1 cellular context compared by ENCODE assay signal in genomic region chr3:9786209-9786739, GRCh38.
TF ChIP-seq lines count a peak whose summit lies in the region.

No MANE protein-coding gene starts in this region.

TF ChIP-seq in K562, 482 proteins besides CTCF, POLR2A, EP300 and RAD21 (continued from another document and continues in another):
- TF ChIP-seq PHF8 (IDR thresholded peaks at IDR 0.05; ENCODE audit: borderline replicate concordance, low read length) (no peak), ZKSCAN8 (CRISPR knock-in tag; IDR thresholded peaks at IDR 0.05) (0 out of 2 replicates have a peak, but pooled peaks have one; percentile 18), MECOM (CRISPR knock-in tag; IDR thresholded peaks at IDR 0.05) (no peak), GABPB1 (CRISPR knock-in tag; IDR thresholded peaks at IDR 0.05) (no peak), RBM15 (IDR thresholded peaks at IDR 0.05; ENCODE audit: insufficient read depth, low read length) (no peak), MTF1 (CRISPR knock-in tag; IDR thresholded peaks at IDR 0.05; ENCODE audit: borderline replicate concordance) (no peak), HEY1 (CRISPR knock-in tag; IDR thresholded peaks at IDR 0.05; ENCODE audit: borderline replicate concordance) (peak; percentile 68; the same call in 1 of the 2 replicates), DPF2 (IDR thresholded peaks at IDR 0.05) (peak; percentile 85), ZNF655 (CRISPR knock-in tag; IDR thresholded peaks at IDR 0.05) (no peak), TAF7 (tag; IDR thresholded peaks at IDR 0.05) (no peak), POLR3G (IDR thresholded peaks at IDR 0.05; ENCODE audit: extremely low read depth, insufficient read length, insufficient replicate concordance) (no peak), HIVEP1 (CRISPR knock-in tag; IDR thresholded peaks at IDR 0.05) (no peak), JUND (IDR thresholded peaks at IDR 0.05; ENCODE audit: borderline replicate concordance, low read depth, low read length) (no peak), JUND (tag; IDR thresholded peaks at IDR 0.05; ENCODE audit: borderline replicate concordance, low read depth, low read length) (no peak), HDAC6 (IDR thresholded peaks at IDR 0.05; ENCODE audit: low read depth, low read length) (no peak), ZNF384 (IDR thresholded peaks at IDR 0.05; ENCODE audit: low read depth, low read length) (no peak), XRCC3 (IDR thresholded peaks at IDR 0.05) (no peak), SAFB2 (IDR thresholded peaks at IDR 0.05; ENCODE audit: borderline replicate concordance, low read depth, low read length, severe bottlenecking) (no peak), GABPA (tag; conservative IDR thresholded peaks at IDR 0.05; ENCODE audit: low read depth) (no peak), NFYB (IDR thresholded peaks at IDR 0.05; ENCODE audit: extremely low read depth, insufficient read length) (no peak), ESRRA (IDR thresholded peaks at IDR 0.05; ENCODE audit: borderline replicate concordance, low read depth) (peak; percentile 96), ETV1 (tag; conservative IDR thresholded peaks at IDR 0.05; ENCODE audit: low read depth) (no peak), BACH1 (tag; IDR thresholded peaks at IDR 0.05) (no peak), ZNF766 (CRISPR knock-in tag; conservative IDR thresholded peaks at IDR 0.05) (no peak), ZNF57 (CRISPR knock-in tag; IDR thresholded peaks at IDR 0.05) (no peak), IFI16 (CRISPR knock-in tag; IDR thresholded peaks at IDR 0.05) (no peak), AFF4 (CRISPR knock-in tag; IDR thresholded peaks at IDR 0.05) (0 out of 2 replicates have a peak, but pooled peaks have one; percentile 61), POLR2G (IDR thresholded peaks at IDR 0.05; ENCODE audit: low read depth, low read length) (no peak), MAFK (IDR thresholded peaks at IDR 0.05; ENCODE audit: low read length) (no peak), ZNF592 (IDR thresholded peaks at IDR 0.05) (no peak), ZNF431 (CRISPR knock-in tag; IDR thresholded peaks at IDR 0.05) (no peak), GABPB2 (CRISPR knock-in tag; conservative IDR thresholded peaks at IDR 0.05) (no peak), MED1 (CRISPR knock-in tag; IDR thresholded peaks at IDR 0.05; ENCODE audit: borderline replicate concordance) (no peak), RFX1 (IDR thresholded peaks at IDR 0.05) (no peak), LCOR (CRISPR knock-in tag; IDR thresholded peaks at IDR 0.05) (peak; percentile 67; the same call in 1 of the 2 replicates), FOXJ2 (tag; IDR thresholded peaks at IDR 0.05) (no peak; the same call in 1 of the 2 replicates), MEF2D (tag; conservative IDR thresholded peaks at IDR 0.05; ENCODE audit: low read depth) (no peak), IRF1 (CRISPR knock-in tag; IDR thresholded peaks at IDR 0.05; ENCODE audit: borderline replicate concordance) (no peak)
- TF ChIP-seq, protein P1, sequence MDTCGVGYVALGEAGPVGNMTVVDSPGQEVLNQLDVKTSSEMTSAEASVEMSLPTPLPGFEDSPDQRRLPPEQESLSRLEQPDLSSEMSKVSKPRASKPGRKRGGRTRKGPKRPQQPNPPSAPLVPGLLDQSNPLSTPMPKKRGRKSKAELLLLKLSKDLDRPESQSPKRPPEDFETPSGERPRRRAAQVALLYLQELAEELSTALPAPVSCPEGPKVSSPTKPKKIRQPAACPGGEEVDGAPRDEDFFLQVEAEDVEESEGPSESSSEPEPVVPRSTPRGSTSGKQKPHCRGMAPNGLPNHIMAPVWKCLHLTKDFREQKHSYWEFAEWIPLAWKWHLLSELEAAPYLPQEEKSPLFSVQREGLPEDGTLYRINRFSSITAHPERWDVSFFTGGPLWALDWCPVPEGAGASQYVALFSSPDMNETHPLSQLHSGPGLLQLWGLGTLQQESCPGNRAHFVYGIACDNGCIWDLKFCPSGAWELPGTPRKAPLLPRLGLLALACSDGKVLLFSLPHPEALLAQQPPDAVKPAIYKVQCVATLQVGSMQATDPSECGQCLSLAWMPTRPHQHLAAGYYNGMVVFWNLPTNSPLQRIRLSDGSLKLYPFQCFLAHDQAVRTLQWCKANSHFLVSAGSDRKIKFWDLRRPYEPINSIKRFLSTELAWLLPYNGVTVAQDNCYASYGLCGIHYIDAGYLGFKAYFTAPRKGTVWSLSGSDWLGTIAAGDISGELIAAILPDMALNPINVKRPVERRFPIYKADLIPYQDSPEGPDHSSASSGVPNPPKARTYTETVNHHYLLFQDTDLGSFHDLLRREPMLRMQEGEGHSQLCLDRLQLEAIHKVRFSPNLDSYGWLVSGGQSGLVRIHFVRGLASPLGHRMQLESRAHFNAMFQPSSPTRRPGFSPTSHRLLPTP (IDR thresholded peaks at IDR 0.05; ENCODE audit: borderline replicate concordance, extremely low read depth, insufficient read length), result no peak
- TF ChIP-seq, protein P2, sequence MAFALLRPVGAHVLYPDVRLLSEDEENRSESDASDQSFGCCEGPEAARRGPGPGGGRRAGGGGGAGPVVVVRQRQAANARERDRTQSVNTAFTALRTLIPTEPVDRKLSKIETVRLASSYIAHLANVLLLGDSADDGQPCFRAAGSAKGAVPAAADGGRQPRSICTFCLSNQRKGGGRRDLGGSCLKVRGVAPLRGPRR (CRISPR knock-in tag; IDR thresholded peaks at IDR 0.05), result no peak
- TF ChIP-seq, protein P3, sequence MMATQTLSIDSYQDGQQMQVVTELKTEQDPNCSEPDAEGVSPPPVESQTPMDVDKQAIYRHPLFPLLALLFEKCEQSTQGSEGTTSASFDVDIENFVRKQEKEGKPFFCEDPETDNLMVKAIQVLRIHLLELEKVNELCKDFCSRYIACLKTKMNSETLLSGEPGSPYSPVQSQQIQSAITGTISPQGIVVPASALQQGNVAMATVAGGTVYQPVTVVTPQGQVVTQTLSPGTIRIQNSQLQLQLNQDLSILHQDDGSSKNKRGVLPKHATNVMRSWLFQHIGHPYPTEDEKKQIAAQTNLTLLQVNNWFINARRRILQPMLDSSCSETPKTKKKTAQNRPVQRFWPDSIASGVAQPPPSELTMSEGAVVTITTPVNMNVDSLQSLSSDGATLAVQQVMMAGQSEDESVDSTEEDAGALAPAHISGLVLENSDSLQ (IDR thresholded peaks at IDR 0.05), result 0 out of 2 replicates have a peak, but pooled peaks have one; percentile 26
- TF ChIP-seq, protein P4, sequence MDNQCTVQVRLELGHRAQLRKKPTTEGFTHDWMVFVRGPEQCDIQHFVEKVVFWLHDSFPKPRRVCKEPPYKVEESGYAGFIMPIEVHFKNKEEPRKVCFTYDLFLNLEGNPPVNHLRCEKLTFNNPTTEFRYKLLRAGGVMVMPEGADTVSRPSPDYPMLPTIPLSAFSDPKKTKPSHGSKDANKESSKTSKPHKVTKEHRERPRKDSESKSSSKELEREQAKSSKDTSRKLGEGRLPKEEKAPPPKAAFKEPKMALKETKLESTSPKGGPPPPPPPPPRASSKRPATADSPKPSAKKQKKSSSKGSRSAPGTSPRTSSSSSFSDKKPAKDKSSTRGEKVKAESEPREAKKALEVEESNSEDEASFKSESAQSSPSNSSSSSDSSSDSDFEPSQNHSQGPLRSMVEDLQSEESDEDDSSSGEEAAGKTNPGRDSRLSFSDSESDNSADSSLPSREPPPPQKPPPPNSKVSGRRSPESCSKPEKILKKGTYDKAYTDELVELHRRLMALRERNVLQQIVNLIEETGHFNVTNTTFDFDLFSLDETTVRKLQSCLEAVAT (IDR thresholded peaks at IDR 0.05), result no peak
